In genomic region chr19:4523306-4524110, GRCh38 we compare ENCODE assay signal across 1 cellular context.
TF ChIP-seq lines count a peak whose summit lies in the region.

No MANE protein-coding gene starts in this region.

TF ChIP-seq in HepG2, 621 proteins besides CTCF, POLR2A, EP300 and RAD21 (continued from another document and continues in another):
- TF ChIP-seq SNAPC5 (CRISPR knock-in tag; IDR thresholded peaks at IDR 0.05; ENCODE audit: borderline replicate concordance) = no peak
- no peak for TF ChIP-seq ARID3A (IDR thresholded peaks at IDR 0.05; ENCODE audit: low read depth, low read length)
- TF ChIP-seq IKZF5 (CRISPR knock-in tag; IDR thresholded peaks at IDR 0.05) = peak; percentile 17; the same call in 1 of the 2 replicates
- no peak for TF ChIP-seq ZNF670 (CRISPR knock-in tag; IDR thresholded peaks at IDR 0.05; ENCODE audit: borderline replicate concordance)
- 0 out of 2 replicates have a peak, but pooled peaks have one; percentile 25 for TF ChIP-seq CBFB (CRISPR knock-in tag; IDR thresholded peaks at IDR 0.05)
- 0 out of 2 replicates have a peak, but pooled peaks have one; percentile 32 for TF ChIP-seq HBP1 (CRISPR knock-in tag; IDR thresholded peaks at IDR 0.05; ENCODE audit: low read depth)
- TF ChIP-seq HNRNPK (IDR thresholded peaks at IDR 0.05; ENCODE audit: low read depth, low read length, poor library complexity, severe bottlenecking) = peak; percentile 82
- no peak for TF ChIP-seq HCFC1 (IDR thresholded peaks at IDR 0.05; ENCODE audit: low read depth, low read length)
- no peak for TF ChIP-seq KMT2A (CRISPR knock-in tag; IDR thresholded peaks at IDR 0.05)
- TF ChIP-seq GATA4 (IDR thresholded peaks at IDR 0.05; ENCODE audit: borderline replicate concordance, low read depth) = no peak
- 0 out of 2 replicates have a peak, but pooled peaks have one; percentile 21 for TF ChIP-seq HMG20B (CRISPR knock-in tag; conservative IDR thresholded peaks at IDR 0.05)
- no peak for TF ChIP-seq ZBTB1 (CRISPR knock-in tag; IDR thresholded peaks at IDR 0.05; ENCODE audit: borderline replicate concordance)
- no peak for TF ChIP-seq DBP (CRISPR knock-in tag; IDR thresholded peaks at IDR 0.05; ENCODE audit: not compliant biosample characterization)
- peak; percentile 40 for TF ChIP-seq HNRNPLL (IDR thresholded peaks at IDR 0.05; ENCODE audit: low read depth, low read length, poor library complexity, severe bottlenecking)
- no peak for TF ChIP-seq ZNF761 (CRISPR knock-in tag; conservative IDR thresholded peaks at IDR 0.05)
- peak; percentile 30; the same call in 1 of the 2 replicates for TF ChIP-seq FOSL2 (CRISPR knock-in tag; IDR thresholded peaks at IDR 0.05)
- TF ChIP-seq NCOR1 (IDR thresholded peaks at IDR 0.05; ENCODE audit: borderline replicate concordance, low read length) = peak; percentile 48
- TF ChIP-seq DRAP1 (CRISPR knock-in tag; IDR thresholded peaks at IDR 0.05) = no peak
- TF ChIP-seq ZMYM3 (CRISPR knock-in tag; IDR thresholded peaks at IDR 0.05) = peak; percentile 86
- no peak for TF ChIP-seq ZNF790 (CRISPR knock-in tag; IDR thresholded peaks at IDR 0.05; ENCODE audit: borderline replicate concordance)
- TF ChIP-seq ZNF878 (CRISPR knock-in tag; IDR thresholded peaks at IDR 0.05) = no peak
- TF ChIP-seq RFX1 (IDR thresholded peaks at IDR 0.05) = no peak
- TF ChIP-seq ERF (CRISPR knock-in tag; IDR thresholded peaks at IDR 0.05) = peak; percentile 43; the same call in 1 of the 2 replicates
- TF ChIP-seq IRX3 (CRISPR knock-in tag; IDR thresholded peaks at IDR 0.05; ENCODE audit: borderline replicate concordance, low read depth) = no peak; the same call in 1 of the 2 replicates
- peak; percentile 70 for TF ChIP-seq ZNF331 (CRISPR knock-in tag; IDR thresholded peaks at IDR 0.05)
- no peak for TF ChIP-seq ZNF30 (CRISPR knock-in tag; IDR thresholded peaks at IDR 0.05)
- TF ChIP-seq RNF219 (CRISPR knock-in tag; IDR thresholded peaks at IDR 0.05) = no peak
- 0 out of 3 replicates have a peak, but pooled peaks have one; percentile 15 for TF ChIP-seq MXI1 (IDR thresholded peaks at IDR 0.05; ENCODE audit: borderline replicate concordance, low read depth, low read length)
- TF ChIP-seq ZNF160 (CRISPR knock-in tag; IDR thresholded peaks at IDR 0.05) = 0 out of 2 replicates have a peak, but pooled peaks have one; percentile 52
- no peak for TF ChIP-seq ZNF263 (CRISPR knock-in tag; IDR thresholded peaks at IDR 0.05)
- no peak for TF ChIP-seq SAFB2 (CRISPR knock-in tag; IDR thresholded peaks at IDR 0.05; ENCODE audit: borderline replicate concordance, low read depth)
- no peak for TF ChIP-seq MEIS1 (CRISPR knock-in tag; IDR thresholded peaks at IDR 0.05; ENCODE audit: borderline replicate concordance)
- TF ChIP-seq FOXC1 (CRISPR knock-in tag; IDR thresholded peaks at IDR 0.05; ENCODE audit: borderline replicate concordance) = no peak
- TF ChIP-seq GATAD1 (CRISPR knock-in tag; IDR thresholded peaks at IDR 0.05) = no peak
- TF ChIP-seq MYPOP (CRISPR knock-in tag; IDR thresholded peaks at IDR 0.05) = no peak
- no peak for TF ChIP-seq ZNF292 (CRISPR knock-in tag; IDR thresholded peaks at IDR 0.05; ENCODE audit: borderline replicate concordance, low read depth)
- TF ChIP-seq ZNF776 (CRISPR knock-in tag; IDR thresholded peaks at IDR 0.05) = no peak
- no peak for TF ChIP-seq ZNF383 (CRISPR knock-in tag; IDR thresholded peaks at IDR 0.05; ENCODE audit: borderline replicate concordance)
- TF ChIP-seq ZC3H13 (CRISPR knock-in tag; IDR thresholded peaks at IDR 0.05) = no peak
- peak; percentile 53; the same call in 1 of the 2 replicates for TF ChIP-seq SAP130 (CRISPR knock-in tag; IDR thresholded peaks at IDR 0.05; ENCODE audit: low read depth)
- TF ChIP-seq HNRNPUL1 (IDR thresholded peaks at IDR 0.05; ENCODE audit: low read depth, low read length) = no peak
- TF ChIP-seq ELF1 (CRISPR knock-in tag; IDR thresholded peaks at IDR 0.05) = no peak
- TF ChIP-seq ZNF510 (CRISPR knock-in tag; IDR thresholded peaks at IDR 0.05; ENCODE audit: low read depth) = no peak
- no peak for TF ChIP-seq SMARCC2 (IDR thresholded peaks at IDR 0.05)
- TF ChIP-seq POLR2AphosphoS2 (IDR thresholded peaks at IDR 0.05; ENCODE audit: low read depth, low read length) = no peak
- no peak for TF ChIP-seq ZNF33B (CRISPR knock-in tag; IDR thresholded peaks at IDR 0.05)
- no peak for TF ChIP-seq ZFP41 (CRISPR knock-in tag; IDR thresholded peaks at IDR 0.05; ENCODE audit: borderline replicate concordance)
- TF ChIP-seq ZNF431 (CRISPR knock-in tag; IDR thresholded peaks at IDR 0.05; ENCODE audit: borderline replicate concordance, low read depth) = no peak
- no peak for TF ChIP-seq ZNF20 (CRISPR knock-in tag; IDR thresholded peaks at IDR 0.05)
- TF ChIP-seq ZNF430 (CRISPR knock-in tag; IDR thresholded peaks at IDR 0.05) = no peak; the same call in 1 of the 2 replicates
- no peak for TF ChIP-seq U2AF1 (optimal IDR thresholded peaks at IDR 0.05; ENCODE audit: low read depth, low read length)
- TF ChIP-seq TOPORS (CRISPR knock-in tag; IDR thresholded peaks at IDR 0.05) = no peak
- 0 out of 2 replicates have a peak, but pooled peaks have one; percentile 33 for TF ChIP-seq ZNF503 (CRISPR knock-in tag; IDR thresholded peaks at IDR 0.05)
- peak; percentile 35; the same call in 1 of the 2 replicates for TF ChIP-seq GABPB1 (CRISPR knock-in tag; IDR thresholded peaks at IDR 0.05)
- TF ChIP-seq NR3C1 (CRISPR knock-in tag; IDR thresholded peaks at IDR 0.05) = no peak
- 0 out of 2 replicates have a peak, but pooled peaks have one; percentile 19 for TF ChIP-seq RCOR2 (CRISPR knock-in tag; IDR thresholded peaks at IDR 0.05)
- no peak for TF ChIP-seq YY1 (IDR thresholded peaks at IDR 0.05; ENCODE audit: insufficient read depth, insufficient replicate concordance, low read depth, low read length)
- TF ChIP-seq TP53 (CRISPR knock-in tag; conservative IDR thresholded peaks at IDR 0.05) = no peak
- no peak for TF ChIP-seq MLX (CRISPR knock-in tag; IDR thresholded peaks at IDR 0.05)
- peak; percentile 58; the same call in 1 of the 2 replicates for TF ChIP-seq ZNF629 (CRISPR knock-in tag; conservative IDR thresholded peaks at IDR 0.05)
- TF ChIP-seq ELK4 (CRISPR knock-in tag; IDR thresholded peaks at IDR 0.05; ENCODE audit: borderline replicate concordance) = no peak
- TF ChIP-seq BRCA1 (CRISPR knock-in tag; IDR thresholded peaks at IDR 0.05) = no peak
- TF ChIP-seq SIN3B (IDR thresholded peaks at IDR 0.05; ENCODE audit: low read length) = no peak
